12 cellular contexts compared by ENCODE assay signal in genomic region chr4:147791870-147792269, GRCh38. TPM values are rescaled to one million over a fixed set of nuclear protein-coding genes. Genes with fewer than 3 reads are reported as not detected.
DNase-seq lines count a peak whose midpoint lies in the region; ATAC-seq and TF ChIP-seq lines count a peak whose summit lies in the region.
"Had no signal": no experiment of that assay in that cellular context is flagged by ENCODE, and none has a peak within 500 bp of the region (broad histone marks: within the 10 kb centered on the region; RNA-seq: fewer than 3 reads in every experiment).

No MANE protein-coding gene starts in this region.

- peaks cover 46% of the 10 kb centered on the region for H3K4me1 Mint-ChIP-seq in activated T-cell treated with anti-CD3 and anti-CD28 coated beads, Interleukin-2, amount 50 U/mL, for 24 hours (ENCODE audit: low read depth)
- peaks cover 42% of the 10 kb centered on the region for H3K4me1 Mint-ChIP-seq in nephron

- peak overlapping the region; percentile 74 for H3K4me3 Mint-ChIP-seq in activated T-cell treated with anti-CD3 and anti-CD28 coated beads, Interleukin-2, amount 50 U/mL, for 24 hours
- no peak overlapping the region for H3K4me3 Mint-ChIP-seq in nephron

- no peaks in the 10 kb centered on the region for H3K9me2 ChIP-seq in Karpas-422 (replicated peaks; ENCODE audit: insufficient read depth, low read length)

- H3K4me2 ChIP-seq in Karpas-422 (ENCODE audit: low read depth, low read length, poor library complexity, severe bottlenecking) = no peak overlapping the region

- H3K36me3 ChIP-seq in Karpas-422 (ENCODE audit: insufficient read depth, low read length) (no peaks in the 10 kb centered on the region), stomach (no peaks in the 10 kb centered on the region)
- H3K36me3 ChIP-seq: ascending aorta had no signal

- H3K4me3 ChIP-seq in Karpas-422 (ENCODE audit: low read length) (no peak overlapping the region), stomach (no peak overlapping the region)
- H3K4me3 ChIP-seq: ascending aorta had no signal

- TF ChIP-seq POLR2A in stomach (IDR thresholded peaks at IDR 0.05) = no peak

- intact Hi-C loops in stomach (cut with DNase I; ENCODE audit: low total_unique reads) = no loop called here

- ATAC-seq in HG03139 (IDR thresholded peaks at IDR 0.05; ENCODE audit: unreplicated experiment) = no peak

- H3K27ac ChIP-seq in Karpas-422 (ENCODE audit: low read length) (no peak overlapping the region), stomach (no peak overlapping the region)
- H3K27ac ChIP-seq: ascending aorta had no signal

- no peak overlapping the region for H3K27ac Mint-ChIP-seq in activated T-cell treated with anti-CD3 and anti-CD28 coated beads, Interleukin-2, amount 50 U/mL, for 24 hours
- peak overlapping the region in 2 of 3 experiments; percentile 34 to 56 for H3K27ac Mint-ChIP-seq in nephron

- peak overlapping the region; percentile 56; the same call in 1 of the 2 replicates for H2AFZ ChIP-seq in Karpas-422 (ENCODE audit: low read length)

- no peaks in the 10 kb centered on the region for H4K20me1 ChIP-seq in Karpas-422 (ENCODE audit: insufficient read depth, low read depth, low read length)

- no peaks in the 10 kb centered on the region for H3K79me2 ChIP-seq in Karpas-422 (ENCODE audit: low read length)

- no peaks in the 10 kb centered on the region for H3K27me3 Mint-ChIP-seq in activated T-cell treated with anti-CD3 and anti-CD28 coated beads, Interleukin-2, amount 50 U/mL, for 24 hours
- H3K27me3 Mint-ChIP-seq in nephron (ENCODE audit: low read depth) = no peaks in the 10 kb centered on the region

- no peak for TF ChIP-seq EP300 in stomach (IDR thresholded peaks at IDR 0.05)

- WGBS in stomach, 5 donors = 72 to 86% (median 82%) methylated on average over 8 of the region's 8 CpGs

- no peak for DNase-seq in activated T-cell treated with anti-CD3 and anti-CD28 coated beads, Interleukin-2, amount 50 U/mL, for 24 hours
- DNase-seq in activated T-cell treated with anti-CD3 and anti-CD28 coated beads for 4 hours (no peak), Karpas-422 (no peak), brain pericyte (ENCODE audit: low read depth, low spot score) (peak; percentile 66), stomach (no peak), NCI-H345 treated with DMSO at 0.1 percent for 48 hours (lab: John Stamatoyannopoulos, UW; ENCODE audit: unreplicated experiment) (no peak)
- DNase-seq: activated CD8-positive, alpha-beta memory T cell treated with anti-CD3 and anti-CD28 coated beads, Interleukin-2, amount 50 U/mL, for 4 hours; foreskin melanocyte; GF-D8 had no signal

- H3K9me3 ChIP-seq in Karpas-422 (ENCODE audit: low read length) = no peaks in the 10 kb centered on the region
- H3K9me3 ChIP-seq in stomach = no peaks in the 10 kb centered on the region
- H3K9me3 ChIP-seq: ascending aorta had no signal

- H3K9ac ChIP-seq in Karpas-422 (ENCODE audit: low read length) = no peak overlapping the region

- H3K9me3 Mint-ChIP-seq in activated T-cell treated with anti-CD3 and anti-CD28 coated beads, Interleukin-2, amount 50 U/mL, for 24 hours = no peaks in the 10 kb centered on the region
- H3K9me3 Mint-ChIP-seq in nephron = no peaks in the 10 kb centered on the region

- H3K36me3 Mint-ChIP-seq in activated T-cell treated with anti-CD3 and anti-CD28 coated beads, Interleukin-2, amount 50 U/mL, for 24 hours (ENCODE audit: low read depth) = no peaks in the 10 kb centered on the region
- no peaks in the 10 kb centered on the region for H3K36me3 Mint-ChIP-seq in nephron (ENCODE audit: low read depth)

- no peaks in the 10 kb centered on the region for H3K4me1 ChIP-seq in Karpas-422 (ENCODE audit: low read length)
- H3K4me1 ChIP-seq in stomach = peaks cover 41 to 83% (median 63%) of the 10 kb centered on the region in 4 donors

- H3K27me3 ChIP-seq in Karpas-422 (ENCODE audit: low read length) = no peaks in the 10 kb centered on the region
- H3K27me3 ChIP-seq in stomach = no peaks in the 10 kb centered on the region
- H3K27me3 ChIP-seq: ascending aorta had no signal

- TF ChIP-seq CTCF in nephron (IDR thresholded peaks at IDR 0.05; ENCODE audit: unreplicated experiment in 3 of 3) (no peak), stomach (IDR thresholded peaks at IDR 0.05) (no peak)

RNA-seq across cellular contexts. Expression of gene ARHGAP10, which starts 60.0 kb away (rescaled TPM):
- 0.41 TPM in 1 of 2 replicates, not detected in the other for total RNA-seq in Karpas-422 (2014; rRNA removed; shearing (Covaris generic); ENCODE audit: low replicate concordance)
- 100 to 1,000 TPM in 1 of 5 donors, 10 to 100 TPM in 4; 36.1 to 117 (median 51.9) TPM for total RNA-seq in stomach
- polyA plus RNA-seq in stomach = 10 to 100 TPM; 18.1 to 27.2 (median 22.0) TPM

Comparison
In these comparisons a context has a peak if more than half of its experiments do, and no peak if none do; other contexts are left out.
1. RNA of gene ARHGAP10, which starts 60.0 kb away (total RNA-seq): 36.1 to 117 TPM in stomach; 0.41 TPM in Karpas-422; every median in the first group is over 10 times any median in the second.